ENCODE assay signal across 14 cellular contexts in genomic region chr2:26913599-26914285, GRCh38. TPM values are rescaled to one million over a fixed set of nuclear protein-coding genes. Genes with fewer than 3 reads are reported as not detected.
DNase-seq lines count a peak whose midpoint lies in the region; ATAC-seq and TF ChIP-seq lines count a peak whose summit lies in the region.
"Had no signal": no experiment of that assay in that cellular context is flagged by ENCODE, and none has a peak within 500 bp of the region (broad histone marks: within the 10 kb centered on the region; RNA-seq: fewer than 3 reads in every experiment).

No MANE protein-coding gene starts in this region.

- H3K4ac ChIP-seq in neuronal stem cell (ENCODE audit: low read length): no peak overlapping the region

- H3K23ac ChIP-seq in neuronal stem cell (ENCODE audit: low read depth, low read length, poor library complexity): no peak overlapping the region

- ATAC-seq in heart right ventricle (peak; percentile 58 to 91 (median 84)), GM21381 (IDR thresholded peaks at IDR 0.05; ENCODE audit: unreplicated experiment) (no peak), HG03196 (IDR thresholded peaks at IDR 0.05; ENCODE audit: unreplicated experiment) (no peak)
- ATAC-seq in activated CD4-positive, CD25-positive, alpha-beta regulatory T cell treated with anti-CD3 and anti-CD28 coated beads, Interleukin-2, amount 50 U/mL, for 24 hours: no peak

- no peak overlapping the region for H2AFZ ChIP-seq in neuronal stem cell (ENCODE audit: low read length)

- WGBS in heart right ventricle, 2 donors: 24 to 32% methylated on average over 9 of the region's 9 CpGs
- WGBS in neuronal stem cell (ENCODE audit: extremely low coverage in 2 of 2, insufficient read length in 2 of 2, insufficient replicate concordance in 1 of 2), 2 donors: no CpG with 5 or more reads among the region's 9 CpGs

- H2AK5ac ChIP-seq in neuronal stem cell (ENCODE audit: low read depth, low read length): no peak overlapping the region

- H3K9me3 ChIP-seq in heart right ventricle (no peaks in the 10 kb centered on the region), neuronal stem cell (replicated peaks in 1 of 2; ENCODE audit: control insufficient read depth in 2 of 2, insufficient read depth in 1 of 2, low read depth in 1 of 2, low read length in 2 of 2) (peaks cover 0 to 18% of the 10 kb centered on the region in 2 donors)

- H3K79me1 ChIP-seq in neuronal stem cell (ENCODE audit: low read depth, low read length): peaks cover 6% of the 10 kb centered on the region

- H3K18ac ChIP-seq in neuronal stem cell (ENCODE audit: low read length): no peak overlapping the region

- H3K36me3 ChIP-seq in heart right ventricle: no peaks in the 10 kb centered on the region
- H3K36me3 ChIP-seq in neuronal stem cell (replicated peaks in 1 of 2; ENCODE audit: control insufficient read depth in 2 of 2, insufficient read depth in 2 of 2, low read length in 2 of 2): peaks cover 15 to 73% of the 10 kb centered on the region in 2 donors

- H3K14ac ChIP-seq in neuronal stem cell (ENCODE audit: low read length): no peak overlapping the region

- H3K4me3 ChIP-seq in cardiac fibroblast (replicated peaks in 1 of 2; ENCODE audit: low read depth in 2 of 2, low read length in 2 of 2): no peak overlapping the region
- H3K4me3 ChIP-seq in heart right ventricle: peak overlapping the region in 1 of 10 donors; percentile 7
- no peak overlapping the region for H3K4me3 ChIP-seq in neuronal stem cell (ENCODE audit: low read length in 2 of 2)

- intact Hi-C loops in heart right ventricle (cut with DNase I): no loop called here

- peak overlapping the region in 2 of 10 donors; percentile 2 to 8 for H3K27ac ChIP-seq in heart right ventricle
- H3K27ac ChIP-seq in neuronal stem cell (replicated peaks; ENCODE audit: low read length): peak overlapping the region; percentile 64

- peaks cover 0 to 41% (median 11%) of the 10 kb centered on the region in 7 donors for H3K27me3 ChIP-seq in heart right ventricle
- no peaks in the 10 kb centered on the region for H3K27me3 ChIP-seq in neuronal stem cell (ENCODE audit: control insufficient read depth in 3 of 3, insufficient read depth in 3 of 3, low read depth in 1 of 3, low read length in 3 of 3)

- H4K8ac ChIP-seq in neuronal stem cell (ENCODE audit: low read depth, low read length): no peak overlapping the region

- DNase-seq in EH (ENCODE audit: low read depth) (peak; percentile 62), cardiac fibroblast (ENCODE audit: low read depth in 2 of 2) (peak; percentile 7 to 31), heart right ventricle (no peak), neuronal stem cell (ENCODE audit: low spot score) (no peak), DMS 273 treated with DMSO at 0.1 percent for 48 hours (lab: John Stamatoyannopoulos, UW) (no peak)
- DNase-seq: activated CD4-positive, alpha-beta T cell treated with anti-CD3 and anti-CD28 coated beads for 48 hours; AML-193; GOT3; NCI-H2029 treated with DMSO at 0.1 percent for 48 hours; stimulated activated CD4-positive, alpha-beta T cell treated with anti-CD3 and anti-CD28 coated beads, Interleukin-4, amount 100 ng/mL, for 1 hour; T-helper 1 cell had no signal

- H2BK12ac ChIP-seq in neuronal stem cell (ENCODE audit: low read length): no peak overlapping the region

- H2BK120ac ChIP-seq in neuronal stem cell (ENCODE audit: low read depth, low read length): no peak overlapping the region

- H3K4me2 ChIP-seq in neuronal stem cell (ENCODE audit: insufficient read depth, low read length, poor library complexity, severe bottlenecking): peak overlapping the region; percentile 46

- H2BK5ac ChIP-seq in neuronal stem cell (ENCODE audit: low read length): no peak overlapping the region

- no peak overlapping the region for H3K9ac ChIP-seq in neuronal stem cell (ENCODE audit: low read depth, low read length, poor library complexity)

- H3K4me1 ChIP-seq in heart right ventricle (peaks cover 0 to 17% (median 9%) of the 10 kb centered on the region in 9 donors), neuronal stem cell (ENCODE audit: control insufficient read depth in 2 of 2, insufficient read depth in 1 of 2, low read depth in 1 of 2, low read length in 2 of 2) (peaks cover 35 to 48% of the 10 kb centered on the region in 2 donors)

- no peak overlapping the region for H4K91ac ChIP-seq in neuronal stem cell (ENCODE audit: low read depth, low read length, poor library complexity)

- TF ChIP-seq CTCF in cardiac fibroblast (IDR thresholded peaks at IDR 0.05; ENCODE audit: low read depth, low read length) (no peak), heart right ventricle (IDR thresholded peaks at IDR 0.05) (no peak)

- H2BK15ac ChIP-seq in neuronal stem cell (ENCODE audit: low read length): no peak overlapping the region

RNA-seq across cellular contexts. Expression of gene MAPRE3, which starts 56.7 kb away (rescaled TPM):
- 10 to 100 TPM; 34.9 to 62.0 (median 47.2) TPM for total RNA-seq in heart right ventricle
- polyA plus RNA-seq in heart right ventricle: 10 to 100 TPM; 23.0 to 68.8 TPM
- 13.3 TPM for polyA plus RNA-seq in neuronal stem cell (2013, experiment 1 of 2)
- polyA plus RNA-seq in neuronal stem cell (2013, experiment 2 of 2): 13.3 TPM

Comparison
In these comparisons a context has a peak if more than half of its experiments do, and no peak if none do; other contexts are left out.
1. DNase-seq: peak in EH (single experiment) and cardiac fibroblast (2 of 2); none in heart right ventricle (0 of 2), neuronal stem cell (single experiment) and DMS 273 treated with DMSO at 0.1 percent for 48 hours (single experiment).
2. ATAC-seq: peak in heart right ventricle (8 of 8); none in GM21381 (single experiment), activated CD4-positive, CD25-positive, alpha-beta regulatory T cell treated with anti-CD3 and anti-CD28 coated beads, Interleukin-2, amount 50 U/mL, for 24 hours (0 of 2) and HG03196 (single experiment).